In genomic region chr15:82709421-82710207, GRCh38 we compare ENCODE assay signal across 8 cellular contexts. TPM values are rescaled to one million over a fixed set of nuclear protein-coding genes. Genes with fewer than 3 reads are reported as not detected.
DNase-seq lines count a peak whose midpoint lies in the region; ATAC-seq lines count a peak whose summit lies in the region.

Gene AP3B2, minus strand, starts transcription at chr15:82709875. Its CDS starts 169 bp downstream, at chr15:82709706.

- ATAC-seq in GM18868 (IDR thresholded peaks at IDR 0.05; ENCODE audit: unreplicated experiment) = peak; percentile 83
- ATAC-seq in HG03139 (IDR thresholded peaks at IDR 0.05; ENCODE audit: unreplicated experiment) = peak; percentile 92
- ATAC-seq in left colon = peak; percentile 98

- DNase-seq in 8988T (peak; percentile 84), NCI-H345 treated with DMSO at 0.1 percent for 48 hours (lab: John Stamatoyannopoulos, UW; ENCODE audit: unreplicated experiment) (peak; percentile 60), cerebellum (ENCODE audit: low spot score) (peak; percentile 96), left colon (peak; percentile 62 to 80)
- peak; percentile 50 to 59 for DNase-seq in activated CD4-positive, alpha-beta T cell treated with anti-CD3 and anti-CD28 coated beads for 24 hours (ENCODE audit: low read depth in 2 of 2)
- DNase-seq in stimulated activated CD4-positive, alpha-beta T cell treated with anti-CD3 and anti-CD28 coated beads, Interleukin-1b, Interleukin-23, amount 100 ng/mL, for 24 hours (ENCODE audit: low read depth in 4 of 4, low spot score in 1 of 4) = peak; percentile 41 to 63 (median 46)

- intact Hi-C loops in left colon (cut with DNase I, micrococcal nuclease) = no loop called here

RNA-seq across cellular contexts. Expression of gene AP3B2, which starts in this region (rescaled TPM):
- total RNA-seq in cerebellum (49.5 TPM), left colon (1 to 10 TPM; 1.3 to 1.9 TPM)

Comparison
In these comparisons a context has a peak if more than half of its experiments do, and no peak if none do; other contexts are left out.
1. Peak in every context shown above with its lines: DNase-seq and ATAC-seq.
2. RNA of gene AP3B2 (total RNA-seq): 49.5 TPM in cerebellum (single experiment); 1.3 to 1.9 TPM in left colon; every median in the first group is over 10 times any median in the second.
3. DNase-seq: peak in every context shown above with its lines; median percentile 96 in cerebellum; 84 in 8988T; 71 in left colon; 60 in NCI-H345 treated with DMSO at 0.1 percent for 48 hours; 54 in activated CD4-positive, alpha-beta T cell treated with anti-CD3 and anti-CD28 coated beads for 24 hours; 46 in stimulated activated CD4-positive, alpha-beta T cell treated with anti-CD3 and anti-CD28 coated beads, Interleukin-1b, Interleukin-23, amount 100 ng/mL, for 24 hours.